In the genomic region with DNA sequence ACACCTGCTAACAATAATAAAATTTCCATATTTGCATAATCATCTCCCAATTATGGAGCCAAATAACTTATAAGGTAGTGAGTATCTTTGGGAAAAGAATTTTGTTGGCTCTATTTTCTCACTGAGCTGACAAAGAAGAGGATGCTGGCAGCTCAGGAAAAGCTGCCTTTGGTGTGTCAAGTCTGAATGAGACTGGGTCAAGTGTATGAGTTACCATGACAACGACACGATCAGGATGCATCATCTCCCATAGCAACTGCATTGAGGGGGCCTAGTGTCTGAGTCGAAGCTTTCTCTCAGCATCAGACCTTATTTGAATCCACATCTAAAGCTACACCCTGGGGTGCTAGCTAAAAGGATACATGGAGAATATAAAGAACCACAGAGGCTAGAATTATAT, we compare ENCODE assay signal across 24 cellular contexts. TPM values are rescaled to one million over a fixed set of nuclear protein-coding genes. Genes with fewer than 3 reads are reported as not detected.
DNase-seq lines count a peak whose midpoint lies in the region; TF ChIP-seq lines count a peak whose summit lies in the region.
"Had no signal": no experiment of that assay in that cellular context is flagged by ENCODE, and none has a peak within 500 bp of the region (broad histone marks: within the 10 kb centered on the region; RNA-seq: fewer than 3 reads in every experiment).

No MANE protein-coding gene starts in this region.

- TF ChIP-seq CTCF in brain (conservative IDR thresholded peaks at IDR 0.05): no peak

- peak overlapping the region; percentile 16 to 72 (median 61) for H3K4me3 Mint-ChIP-seq in brain
- H3K4me3 Mint-ChIP-seq: activated CD4-positive, alpha-beta T cell treated with anti-CD3 and anti-CD28 coated beads for 36 hours; activated naive CD8-positive, alpha-beta T cell treated with anti-CD3 and anti-CD28 coated beads for 36 hours; CD8-positive, alpha-beta T cell; naive B cell; T-helper 1 cell treated with Interleukin-12 subunit alpha and Interleukin-12 subunit beta and Interleukin-4 antibody, amounts not matched to agents 30 μg/mL and 1 μg/mL, for 36 hours had no signal

- peak overlapping the region; percentile 77 to 96 (median 88) for H3K27ac Mint-ChIP-seq in brain
- H3K27ac Mint-ChIP-seq: activated CD4-positive, alpha-beta T cell treated with anti-CD3 and anti-CD28 coated beads for 36 hours; activated naive CD8-positive, alpha-beta T cell treated with anti-CD3 and anti-CD28 coated beads for 36 hours; CD8-positive, alpha-beta T cell; naive B cell; T-helper 1 cell treated with Interleukin-12 subunit alpha and Interleukin-12 subunit beta and Interleukin-4 antibody, amounts not matched to agents 30 μg/mL and 1 μg/mL, for 36 hours had no signal

- no peaks in the 10 kb centered on the region for H3K27me3 Mint-ChIP-seq in brain
- H3K27me3 Mint-ChIP-seq: activated CD4-positive, alpha-beta T cell treated with anti-CD3 and anti-CD28 coated beads for 36 hours had no signal

- peaks cover 0 to 2% (median 0%) of the 10 kb centered on the region in 5 experiments for H3K9me3 Mint-ChIP-seq in brain
- H3K9me3 Mint-ChIP-seq: activated naive CD8-positive, alpha-beta T cell treated with anti-CD3 and anti-CD28 coated beads for 36 hours; CD8-positive, alpha-beta T cell; naive B cell; T-helper 1 cell treated with Interleukin-12 subunit alpha and Interleukin-12 subunit beta and Interleukin-4 antibody, amounts not matched to agents 30 μg/mL and 1 μg/mL, for 36 hours had no signal

- peak; percentile 0 for DNase-seq in NCI-H146 (lab: John Stamatoyannopoulos, UW)
- no peak for DNase-seq in NCI-H146 treated with DMSO at 0.1 percent for 48 hours (lab: John Stamatoyannopoulos, UW; ENCODE audit: unreplicated experiment)
- DNase-seq in NCI-H2227 (lab: John Stamatoyannopoulos, UW; ENCODE audit: unreplicated experiment): peak; percentile 89
- DNase-seq in retina: peak; percentile 59
- no peak for DNase-seq in stimulated activated CD4-positive, alpha-beta T cell treated with anti-CD3 and anti-CD28 coated beads, Interleukin-15, amount 100 ng/mL, for 24 hours
- DNase-seq in COLO668 (lab: John Stamatoyannopoulos, UW; ENCODE audit: unreplicated experiment): no peak
- no peak for DNase-seq in GF-D8 (lab: John Stamatoyannopoulos, UW)
- DNase-seq: activated CD4-positive, alpha-beta T cell treated with anti-CD3 and anti-CD28 coated beads for 36 hours; activated effector memory CD4-positive, alpha-beta T cell treated with anti-CD3 and anti-CD28 coated beads, Interleukin-2, amount 50 U/mL, for 16 hours; activated naive CD8-positive, alpha-beta T cell treated with anti-CD3 and anti-CD28 coated beads for 36 hours; activated T-cell treated with anti-CD3 and anti-CD28 coated beads, Interleukin-2, amount 50 U/mL, for 1 hour; CD8-positive, alpha-beta T cell; DMS79; gastrocnemius medialis; IMR-90; left ventricle myocardium inferior; naive B cell; NCI-H2171; NCI-H774; psoas muscle; stimulated activated naive CD4-positive, alpha-beta T cell treated with Interleukin-2 at 50 U/mL for 16 hours; testis had no signal

- no peaks in the 10 kb centered on the region for H3K36me3 Mint-ChIP-seq in brain
- H3K36me3 Mint-ChIP-seq: activated naive CD8-positive, alpha-beta T cell treated with anti-CD3 and anti-CD28 coated beads for 36 hours; CD8-positive, alpha-beta T cell; naive B cell had no signal

- peaks cover 42% of the 10 kb centered on the region for H3K4me1 Mint-ChIP-seq in brain
- H3K4me1 Mint-ChIP-seq: activated CD4-positive, alpha-beta T cell treated with anti-CD3 and anti-CD28 coated beads for 36 hours; activated naive CD8-positive, alpha-beta T cell treated with anti-CD3 and anti-CD28 coated beads for 36 hours; naive B cell had no signal

RNA-seq across cellular contexts. Expression of a gene that starts 15.8 kb away (rescaled TPM):
- 8.9 TPM for polyA plus RNA-seq in brain (ENCODE audit: insufficient read depth, low read depth, low replicate concordance)

RNA-seq across cellular contexts. Expression of a gene that starts 48.7 kb away (rescaled TPM):
- polyA plus RNA-seq in brain (ENCODE audit: insufficient read depth, low read depth, low replicate concordance): not detected
- polyA plus RNA-seq: IMR-90, psoas muscle had no signal

Comparison
In these comparisons a context has a peak if more than half of its experiments do, and no peak if none do; other contexts are left out.
1. DNase-seq: peak in NCI-H146 (single experiment), NCI-H2227 (single experiment) and retina (single experiment); none in NCI-H146 treated with DMSO at 0.1 percent for 48 hours (single experiment), stimulated activated CD4-positive, alpha-beta T cell treated with anti-CD3 and anti-CD28 coated beads, Interleukin-15, amount 100 ng/mL, for 24 hours (single experiment), COLO668 (single experiment) and GF-D8 (single experiment).